ENCODE assay signal across 24 cellular contexts in genomic region chr9:76534031-76534430, GRCh38.
DNase-seq lines count a peak whose midpoint lies in the region; ATAC-seq and TF ChIP-seq lines count a peak whose summit lies in the region.
"Had no signal": no experiment of that assay in that cellular context is flagged by ENCODE, and none has a peak within 500 bp of the region (broad histone marks: within the 10 kb centered on the region; RNA-seq: fewer than 3 reads in every experiment).

No MANE protein-coding gene starts in this region.

- peak; percentile 22 for ATAC-seq in omental fat pad (ENCODE audit: low FRiP score)
- ATAC-seq in HG03521 (IDR thresholded peaks at IDR 0.05; ENCODE audit: unreplicated experiment), result no peak
- ATAC-seq in PC-3, result no peak
- ATAC-seq: activated CD8-positive, alpha-beta T cell treated with anti-CD3 and anti-CD28 coated beads for 36 hours; left cardiac atrium had no signal

- POLR2A ChIA-PET in PC-3 (lab: Charles Lee; ENCODE audit: unreplicated experiment), result no interaction called here

- H2AFZ ChIP-seq in PC-3 (ENCODE audit: low read length), result no peak overlapping the region

- intact Hi-C loops in PC-3 (cut with micrococcal nuclease), result no loop called here

- TF ChIP-seq CTCF in choroid plexus epithelial cell (conservative IDR thresholded peaks at IDR 0.05; ENCODE audit: low read depth, low read length) (no peak), omental fat pad (IDR thresholded peaks at IDR 0.05) (no peak), PC-3 (conservative IDR thresholded peaks at IDR 0.05; ENCODE audit: low read depth, low read length) (no peak)

- no peak overlapping the region for H3K9ac ChIP-seq in PC-3 (ENCODE audit: low read length)

- H3K79me2 ChIP-seq in PC-3 (ENCODE audit: low read length), result no peaks in the 10 kb centered on the region

- H4K20me1 ChIP-seq in PC-3 (ENCODE audit: low read length), result no peaks in the 10 kb centered on the region

- H3K4me3 ChIP-seq in choroid plexus epithelial cell (ENCODE audit: low read depth, low read length) (no peak overlapping the region), PC-3 (ENCODE audit: low read length) (no peak overlapping the region)
- H3K4me3 ChIP-seq: colonic mucosa, prostate gland, skin epidermis had no signal

- no peaks in the 10 kb centered on the region for H3K4me1 ChIP-seq in PC-3 (ENCODE audit: insufficient read depth, low read length)
- H3K4me1 ChIP-seq: colonic mucosa, prostate gland had no signal

- no peaks in the 10 kb centered on the region for H3K27me3 ChIP-seq in PC-3 (ENCODE audit: low read length)
- H3K27me3 ChIP-seq: colonic mucosa had no signal

- BruUV-seq in PC-3 (replicated peaks; lab: Mats Ljungman, UMichigan), result no TSS peak

- H3K9me3 ChIP-seq in PC-3 (ENCODE audit: low read length), result no peaks in the 10 kb centered on the region
- H3K9me3 ChIP-seq: colonic mucosa, prostate gland had no signal

- no peaks in the 10 kb centered on the region for H3K9me2 ChIP-seq in PC-3 (replicated peaks; ENCODE audit: low read length)

- no peak overlapping the region for H3K4me2 ChIP-seq in PC-3 (ENCODE audit: low read length)

- peak; percentile 39 for DNase-seq in AG20443 (ENCODE audit: low spot score)
- DNase-seq in M059J (ENCODE audit: low read depth), result peak; percentile 79
- peak; percentile 54 for DNase-seq in choroid plexus epithelial cell (ENCODE audit: low read depth)
- no peak for DNase-seq in omental fat pad (ENCODE audit: low spot score)
- no peak for DNase-seq in cortex of kidney (lab: John Stamatoyannopoulos, UW)
- no peak for DNase-seq in epidermal melanocyte (ENCODE audit: insufficient read length, low spot score)
- DNase-seq in PC-3, result no peak
- DNase-seq: activated CD4-positive, CD25-positive, alpha-beta regulatory T cell; activated CD8-positive, alpha-beta T cell treated with anti-CD3 and anti-CD28 coated beads for 36 hours; activated naive CD4-positive, alpha-beta T cell; activated T-cell treated with anti-CD3 and anti-CD28 coated beads, Interleukin-2, amount 50 U/mL, for 24 hours; aorta; CD8-positive, alpha-beta memory T cell; colonic mucosa; DMS53; left cardiac atrium; NCI-H1417 treated with DMSO at 0.1 percent for 48 hours; NCI-H524 treated with DMSO at 0.1 percent for 48 hours; stimulated activated CD4-positive, alpha-beta T cell treated with anti-CD3 and anti-CD28 coated beads, Interleukin-2, amount 100 ng/mL, for 48 hours; T1000; trophoblast cell had no signal

- no peak overlapping the region for H3K27ac ChIP-seq in PC-3 (ENCODE audit: low read length)
- H3K27ac ChIP-seq: colonic mucosa, prostate gland had no signal

- H3K36me3 ChIP-seq in PC-3 (ENCODE audit: low read depth, low read length), result no peaks in the 10 kb centered on the region
- H3K36me3 ChIP-seq: colonic mucosa, prostate gland had no signal

- CTCF ChIA-PET in PC-3 (lab: Charles Lee), result no interaction called here

- no peaks in the 10 kb centered on the region for H3F3A ChIP-seq in PC-3 (ENCODE audit: low read length, unreplicated experiment)

Comparison
In these comparisons a context has a peak if more than half of its experiments do, and no peak if none do; other contexts are left out.
1. DNase-seq: peak in AG20443 (single experiment), M059J (single experiment) and choroid plexus epithelial cell (single experiment); none in omental fat pad (single experiment), cortex of kidney (single experiment), epidermal melanocyte (single experiment) and PC-3 (single experiment).